ENCODE assay signal across 12 cellular contexts in the genomic region with DNA sequence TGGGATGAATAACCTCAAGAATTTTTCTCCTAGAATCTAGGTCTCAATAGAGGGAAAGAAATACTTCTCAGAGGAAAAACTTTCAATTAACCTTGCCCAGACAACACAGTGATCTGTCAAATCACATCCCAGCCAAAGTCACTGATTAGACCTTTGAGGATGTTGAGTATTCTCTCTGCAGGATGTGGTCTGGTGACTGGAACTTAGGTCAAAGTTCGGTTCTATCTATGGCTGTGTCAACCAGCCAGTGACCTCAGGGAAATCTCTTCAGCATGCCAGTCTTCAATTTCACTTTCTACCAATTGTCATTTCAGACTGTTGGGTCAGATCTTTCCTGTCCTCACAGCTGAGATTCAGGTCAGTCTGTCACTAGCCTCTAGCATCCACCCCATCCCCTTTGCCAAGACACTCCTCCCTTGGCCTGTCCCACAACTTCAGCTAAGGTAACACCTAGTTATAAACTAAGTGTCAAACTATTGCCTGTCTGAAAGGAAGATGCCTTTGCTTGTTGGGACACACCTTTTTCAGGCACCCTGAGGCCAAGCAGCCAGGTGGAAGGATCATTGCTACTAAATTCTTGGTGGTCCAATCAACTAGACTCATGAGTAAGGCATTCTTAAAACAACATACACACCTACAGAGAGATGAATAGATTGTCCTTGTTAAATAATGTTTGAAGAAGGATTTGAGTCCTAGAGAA.
A peak's percentile ranks its signal among the peaks of the same experiment; 100 is the strongest.
DNase-seq lines count a peak whose midpoint lies in the region; ATAC-seq, FAIRE-seq and TF ChIP-seq lines count a peak whose summit lies in the region.
"Had no signal": no experiment of that assay in that cellular context is flagged by ENCODE, and none has a peak within 500 bp of the region (broad histone marks: within the 10 kb centered on the region; RNA-seq: fewer than 3 reads in every experiment).

No MANE protein-coding gene starts in this region.

- H3K4me2 ChIP-seq in GM23248 (ENCODE audit: unreplicated experiment), result no peak overlapping the region

- H2AFZ ChIP-seq in ACC112 (ENCODE audit: low read length, unreplicated experiment), result no peak overlapping the region
- H2AFZ ChIP-seq in GM23248, result no peak overlapping the region

- H3K4me3 ChIP-seq in ACC112 (ENCODE audit: low read depth, low read length) (peak overlapping the region; percentile 15; the same call in 1 of the 2 replicates), bronchial epithelial cell (ENCODE audit: low read depth, low read length) (no peak overlapping the region), GM23248 (no peak overlapping the region)
- H3K4me3 ChIP-seq: MG63, skin epidermis had no signal

- peak; percentile 65 for ATAC-seq in GM19035 (IDR thresholded peaks at IDR 0.05; ENCODE audit: unreplicated experiment)
- peak; percentile 53 for ATAC-seq in HG03442 (IDR thresholded peaks at IDR 0.05; ENCODE audit: unreplicated experiment)
- no peak for ATAC-seq in GM19455 (IDR thresholded peaks at IDR 0.05; ENCODE audit: unreplicated experiment)

- DNase-seq in bronchial epithelial cell (ENCODE audit: low read depth), result peak; percentile 98
- no peak for DNase-seq in GDM1 (lab: John Stamatoyannopoulos, UW)
- no peak for DNase-seq in NCI-H526 (lab: John Stamatoyannopoulos, UW)
- no peak for DNase-seq in GM23248
- DNase-seq: effector CD8-positive, alpha-beta T cell; MG63; NCI-H510A treated with DMSO at 0.1 percent for 48 hours had no signal

- H3K27ac ChIP-seq in ACC112 (ENCODE audit: low read depth, low read length), result peak overlapping the region; percentile 36
- no peak overlapping the region for H3K27ac ChIP-seq in GM23248

- peaks cover 53% of the 10 kb centered on the region for H3K4me1 ChIP-seq in ACC112 (ENCODE audit: control insufficient read depth, insufficient read depth, low read length, unreplicated experiment)
- H3K4me1 ChIP-seq in GM23248 (ENCODE audit: insufficient read depth), result peaks cover 43% of the 10 kb centered on the region

- H3F3A ChIP-seq in GM23248 (ENCODE audit: insufficient read depth), result peaks cover 34% of the 10 kb centered on the region

- H3K36me3 ChIP-seq in ACC112 (ENCODE audit: insufficient read depth, low read length), result no peaks in the 10 kb centered on the region
- H3K36me3 ChIP-seq in bronchial epithelial cell (ENCODE audit: control insufficient read depth, insufficient read depth, low read length), result no peaks in the 10 kb centered on the region
- no peaks in the 10 kb centered on the region for H3K36me3 ChIP-seq in GM23248 (ENCODE audit: low read depth)
- H3K36me3 ChIP-seq: MG63 had no signal

- H3K9me2 ChIP-seq in GM23248 (ENCODE audit: insufficient read depth), result no peaks in the 10 kb centered on the region

- H3K27me3 ChIP-seq in ACC112 (ENCODE audit: insufficient read depth, low read length), result no peaks in the 10 kb centered on the region
- no peaks in the 10 kb centered on the region for H3K27me3 ChIP-seq in bronchial epithelial cell (ENCODE audit: control insufficient read depth, insufficient read depth, low read length)
- no peaks in the 10 kb centered on the region for H3K27me3 ChIP-seq in GM23248 (replicated peaks; ENCODE audit: insufficient read depth)
- H3K27me3 ChIP-seq: MG63 had no signal

- no peaks in the 10 kb centered on the region for H3K9me3 ChIP-seq in GM23248 (ENCODE audit: low read depth)
- H3K9me3 ChIP-seq: MG63 had no signal

- H3K79me2 ChIP-seq in ACC112 (ENCODE audit: control insufficient read depth, insufficient read depth, low read length, unreplicated experiment) (no peaks in the 10 kb centered on the region), GM23248 (ENCODE audit: insufficient read depth) (no peaks in the 10 kb centered on the region)

- no peak for TF ChIP-seq CTCF in bronchial epithelial cell (IDR thresholded peaks at IDR 0.05; ENCODE audit: insufficient read depth, low read length, severe bottlenecking)

- FAIRE-seq in bronchial epithelial cell (lab: Jason Lieb, UNC), result peak; percentile 98

- no peak overlapping the region for H3K9ac ChIP-seq in GM23248

- in situ Hi-C loops in GM23248 (cut with MboI), result no loop called here

- WGBS in GM23248 (ENCODE audit: low coverage in 1 of 2, low lambda C conversion rate in 2 of 2, missing lambda C conversion rate in 2 of 2), 2 experiments, result 50 to 67% methylated on average over 1 of the region's 1 CpG

- H4K20me1 ChIP-seq in GM23248 (ENCODE audit: insufficient read depth), result no peaks in the 10 kb centered on the region
